In the genomic region with DNA sequence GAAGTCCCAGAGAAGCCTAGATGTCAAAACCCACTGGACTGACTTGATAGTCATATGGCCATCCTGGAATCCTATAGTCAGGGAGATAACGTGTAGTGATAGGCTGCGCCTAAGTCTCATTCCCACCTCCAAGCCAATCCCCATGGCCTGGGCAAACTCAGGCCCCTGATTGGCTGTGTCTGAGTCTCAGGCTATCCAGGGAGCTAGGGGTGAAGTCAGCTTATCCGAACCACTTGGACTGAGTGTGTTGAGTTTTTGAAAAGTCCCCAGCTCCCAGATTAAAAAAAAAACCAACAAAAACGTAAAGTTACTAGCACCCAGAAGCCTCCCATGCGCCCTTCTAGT, we compare ENCODE assay signal across 25 cellular contexts. TPM values are rescaled to one million over a fixed set of nuclear protein-coding genes. Genes with fewer than 3 reads are reported as not detected.
A peak's percentile ranks its signal among the peaks of the same experiment; 100 is the strongest.
DNase-seq lines count a peak whose midpoint lies in the region; ATAC-seq and TF ChIP-seq lines count a peak whose summit lies in the region.
"Had no signal": no experiment of that assay in that cellular context is flagged by ENCODE, and none has a peak within 500 bp of the region (broad histone marks: within the 10 kb centered on the region; RNA-seq: fewer than 3 reads in every experiment).

No MANE protein-coding gene starts in this region.

- no peak overlapping the region for H3K4me2 ChIP-seq in HCT116 (ENCODE audit: low read length)
- H3K4me2 ChIP-seq: hepatocyte had no signal

- H3K9me2 ChIP-seq in HCT116 (ENCODE audit: insufficient read depth): no peaks in the 10 kb centered on the region

- TF ChIP-seq RAD21 in HCT116 (IDR thresholded peaks at IDR 0.05; ENCODE audit: low read depth): no peak

- H3K36me3 Mint-ChIP-seq in activated naive CD4-positive, alpha-beta T cell treated with anti-CD3 and anti-CD28 coated beads, Interleukin-2, amount 10 ng/mL, durations not matched to agents 7 days and 5 days: peaks cover 70% of the 10 kb centered on the region
- H3K36me3 Mint-ChIP-seq in activated naive CD8-positive, alpha-beta T cell: peaks cover 9% of the 10 kb centered on the region
- peaks cover 6% of the 10 kb centered on the region for H3K36me3 Mint-ChIP-seq in natural killer cell treated with Interleukin-12 subunit alpha and Interleukin-12 subunit beta and Interleukin-15 and Interleukin-18, amount 100 ng/mL, for 72 hours

- intact Hi-C loops in HCT116 (cut with micrococcal nuclease): no loop called here

- peak; percentile 37; the same call in 1 of the 2 replicates for ATAC-seq in HCT116
- no peak for ATAC-seq in natural killer cell treated with Interleukin-12 subunit alpha and Interleukin-12 subunit beta and Interleukin-15 and Interleukin-18, amount 100 ng/mL, for 72 hours
- no peak for ATAC-seq in GM19324 (IDR thresholded peaks at IDR 0.05; ENCODE audit: low FRiP score, unreplicated experiment)

- no peaks in the 10 kb centered on the region for H3K79me2 ChIP-seq in HCT116 (ENCODE audit: insufficient read depth, low read length)
- H3K79me2 ChIP-seq: hepatocyte had no signal

- DNase-seq in activated naive CD4-positive, alpha-beta T cell treated with anti-CD3 and anti-CD28 coated beads, Interleukin-2, amount 10 ng/mL, durations not matched to agents 7 days and 5 days: no peak
- DNase-seq in activated naive CD4-positive, alpha-beta T cell treated with Interleukin-2 at 50 U/mL for 16 hours: no peak
- no peak for DNase-seq in HCT116 (ENCODE audit: low read depth, low spot score)
- DNase-seq in natural killer cell treated with Interleukin-12 subunit alpha and Interleukin-12 subunit beta and Interleukin-15 and Interleukin-18, amount 100 ng/mL, for 72 hours (ENCODE audit: low spot score): no peak
- no peak for DNase-seq in NCI-H1694 treated with DMSO at 0.1 percent for 48 hours (lab: John Stamatoyannopoulos, UW)
- DNase-seq in GM03348 (ENCODE audit: low spot score): no peak
- DNase-seq: activated CD4-positive, CD25-positive, alpha-beta regulatory T cell; activated CD8-positive, alpha-beta memory T cell treated with anti-CD3 and anti-CD28 coated beads, Interleukin-2, amount 50 U/mL, for 48 hours; activated naive CD4-positive, alpha-beta T cell treated with anti-CD3 and anti-CD28 coated beads, Interleukin-2, amount 50 U/mL, for 16 hours; brain microvascular endothelial cell; colonic mucosa; COR-L47; H9; mammary epithelial cell; NCI-H1417; NCI-H526; OCI-M1; ovary; SIG-M5; sigmoid colon; stimulated activated naive CD4-positive, alpha-beta T cell treated with Interleukin-2 at 50 U/mL for 16 hours; transverse colon had no signal

- no peak overlapping the region for H3K4me3 ChIP-seq in HCT116 (replicated peaks in 1 of 2; ENCODE audit: low read depth in 1 of 2, low read length in 2 of 2)
- H3K4me3 ChIP-seq: colonic mucosa, hepatocyte, ovary, sigmoid colon, transverse colon had no signal

- no peak overlapping the region for H2AFZ ChIP-seq in HCT116 (ENCODE audit: low read depth, low read length, poor library complexity, severe bottlenecking)
- H2AFZ ChIP-seq: hepatocyte had no signal

- no peak for TF ChIP-seq CTCF in HCT116 (IDR thresholded peaks at IDR 0.05 in 2 of 3, conservative IDR thresholded peaks at IDR 0.05 in 1 of 3; ENCODE audit: borderline replicate concordance in 1 of 3, insufficient read depth in 1 of 3, low read depth in 2 of 3, low read length in 2 of 3)

- CTCF ChIA-PET in activated naive CD4-positive, alpha-beta T cell treated with anti-CD3 and anti-CD28 coated beads, Interleukin-2, amount 10 ng/mL, durations not matched to agents 7 days and 5 days (lab: Charles Lee): interaction anchor here (0.7 to 1.7 kb wide), 5 partner anchors 8 to 76 kb away, joined by 3 to 6 read pairs (median 4); no protein-coding TSS in a partner anchor
- CTCF ChIA-PET in HCT116 (lab: Charles Lee): interaction anchor here (1.0 to 2.0 kb wide), 4 partner anchors 8 to 19 kb away, joined by 3 to 6 read pairs (median 4); no protein-coding TSS in a partner anchor

- BruUV-seq in HCT116 (replicated peaks; lab: Mats Ljungman, UMichigan): no TSS peak

- RAD21 ChIA-PET in HCT116 (lab: Charles Lee; ENCODE audit: low non-redundant PET in 1 of 2, low total read pairs in 2 of 2, uncharacterized antibody in 2 of 2, unreplicated experiment in 2 of 2): no interaction called here

- no peaks in the 10 kb centered on the region for H3K9me3 ChIP-seq in HCT116 (ENCODE audit: control insufficient read depth in 1 of 2, insufficient read depth in 1 of 2, low read depth in 1 of 2, low read length in 2 of 2)
- H3K9me3 ChIP-seq: colonic mucosa, ovary, sigmoid colon, transverse colon had no signal

- H3K27me3 Mint-ChIP-seq in activated naive CD4-positive, alpha-beta T cell treated with anti-CD3 and anti-CD28 coated beads, Interleukin-2, amount 10 ng/mL, durations not matched to agents 7 days and 5 days: no peaks in the 10 kb centered on the region
- H3K27me3 Mint-ChIP-seq in activated naive CD8-positive, alpha-beta T cell: no peaks in the 10 kb centered on the region
- no peaks in the 10 kb centered on the region for H3K27me3 Mint-ChIP-seq in natural killer cell treated with Interleukin-12 subunit alpha and Interleukin-12 subunit beta and Interleukin-15 and Interleukin-18, amount 100 ng/mL, for 72 hours

- peak overlapping the region; percentile 81 for H3K27ac Mint-ChIP-seq in activated naive CD4-positive, alpha-beta T cell treated with anti-CD3 and anti-CD28 coated beads, Interleukin-2, amount 10 ng/mL, durations not matched to agents 7 days and 5 days
- H3K27ac Mint-ChIP-seq in activated naive CD8-positive, alpha-beta T cell: peak overlapping the region; percentile 88
- peak overlapping the region; percentile 88 to 94 for H3K27ac Mint-ChIP-seq in natural killer cell treated with Interleukin-12 subunit alpha and Interleukin-12 subunit beta and Interleukin-15 and Interleukin-18, amount 100 ng/mL, for 72 hours
- H3K27ac Mint-ChIP-seq: H9 had no signal

- POLR2A ChIA-PET in HCT116 (lab: Charles Lee): no interaction called here

- H3K4me1 Mint-ChIP-seq in activated naive CD4-positive, alpha-beta T cell treated with anti-CD3 and anti-CD28 coated beads, Interleukin-2, amount 10 ng/mL, durations not matched to agents 7 days and 5 days: peaks cover 73% of the 10 kb centered on the region
- peaks cover 71% of the 10 kb centered on the region for H3K4me1 Mint-ChIP-seq in activated naive CD8-positive, alpha-beta T cell (ENCODE audit: low read depth)
- peaks cover 47 to 64% of the 10 kb centered on the region in 2 donors for H3K4me1 Mint-ChIP-seq in natural killer cell treated with Interleukin-12 subunit alpha and Interleukin-12 subunit beta and Interleukin-15 and Interleukin-18, amount 100 ng/mL, for 72 hours (ENCODE audit: low read depth in 2 of 2)

- H4K20me1 ChIP-seq in HCT116 (ENCODE audit: insufficient read depth): no peaks in the 10 kb centered on the region

- no peak overlapping the region for H3K27ac ChIP-seq in HCT116 (ENCODE audit: low read depth, low read length)
- H3K27ac ChIP-seq: brain microvascular endothelial cell, colonic mucosa, hepatocyte, ovary, sigmoid colon, transverse colon had no signal

- H3K4me3 Mint-ChIP-seq in activated naive CD4-positive, alpha-beta T cell treated with anti-CD3 and anti-CD28 coated beads, Interleukin-2, amount 10 ng/mL, durations not matched to agents 7 days and 5 days: no peak overlapping the region
- peak overlapping the region; percentile 35 for H3K4me3 Mint-ChIP-seq in activated naive CD8-positive, alpha-beta T cell
- peak overlapping the region; percentile 86 for H3K4me3 Mint-ChIP-seq in natural killer cell treated with Interleukin-12 subunit alpha and Interleukin-12 subunit beta and Interleukin-15 and Interleukin-18, amount 100 ng/mL, for 72 hours
- H3K4me3 Mint-ChIP-seq: H9 had no signal

- H3K36me3 ChIP-seq in HCT116 (ENCODE audit: control insufficient read depth in 1 of 2, insufficient read depth in 2 of 2, low read length in 2 of 2): no peaks in the 10 kb centered on the region
- H3K36me3 ChIP-seq: brain microvascular endothelial cell, colonic mucosa, ovary, sigmoid colon, transverse colon had no signal

- no peak overlapping the region for H3K9ac ChIP-seq in HCT116 (ENCODE audit: low read length)

- H3K9me3 Mint-ChIP-seq in activated naive CD4-positive, alpha-beta T cell treated with anti-CD3 and anti-CD28 coated beads, Interleukin-2, amount 10 ng/mL, durations not matched to agents 7 days and 5 days: peaks cover 8% of the 10 kb centered on the region
- H3K9me3 Mint-ChIP-seq in activated naive CD8-positive, alpha-beta T cell (ENCODE audit: low read depth): no peaks in the 10 kb centered on the region
- peaks cover 3% of the 10 kb centered on the region for H3K9me3 Mint-ChIP-seq in natural killer cell treated with Interleukin-12 subunit alpha and Interleukin-12 subunit beta and Interleukin-15 and Interleukin-18, amount 100 ng/mL, for 72 hours

- TF ChIP-seq POLR2A in HCT116 (IDR thresholded peaks at IDR 0.05; ENCODE audit: borderline replicate concordance, extremely low read depth, insufficient read depth, insufficient read length): no peak

- no peaks in the 10 kb centered on the region for H3K27me3 ChIP-seq in HCT116 (ENCODE audit: insufficient read depth, low read length)
- H3K27me3 ChIP-seq: brain microvascular endothelial cell, colonic mucosa, hepatocyte, ovary, sigmoid colon, transverse colon had no signal

- peaks cover 15 to 24% of the 10 kb centered on the region in 2 experiments for H3K4me1 ChIP-seq in HCT116 (ENCODE audit: control insufficient read depth in 1 of 2, insufficient read depth in 2 of 2, low read length in 2 of 2)
- H3K4me1 ChIP-seq: colonic mucosa, sigmoid colon, transverse colon had no signal

TF ChIP-seq in HCT116, 20 proteins besides CTCF, POLR2A, EP300 and RAD21 (continues in another document):
- no peak for TF ChIP-seq CEBPB (IDR thresholded peaks at IDR 0.05; ENCODE audit: low read depth)
- TF ChIP-seq, protein P1, sequence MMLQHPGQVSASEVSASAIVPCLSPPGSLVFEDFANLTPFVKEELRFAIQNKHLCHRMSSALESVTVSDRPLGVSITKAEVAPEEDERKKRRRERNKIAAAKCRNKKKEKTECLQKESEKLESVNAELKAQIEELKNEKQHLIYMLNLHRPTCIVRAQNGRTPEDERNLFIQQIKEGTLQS (IDR thresholded peaks at IDR 0.05): no peak

RNA-seq across cellular contexts. Expression of a gene that starts 51.6 kb away (rescaled TPM):
- 9.2 TPM for total RNA-seq in HCT116 (2021; ENCODE audit: unreplicated experiment)
- 5.5 and 6.1 TPM in 2 replicates for polyA plus RNA-seq in HCT116 (2012)
- 100 to 1,000 TPM; 273 to 444 TPM for total RNA-seq in natural killer cell treated with Interleukin-12 subunit alpha and Interleukin-12 subunit beta and Interleukin-15 and Interleukin-18, amount 100 ng/mL, for 72 hours

Comparison
In these comparisons a context has a peak if more than half of its experiments do, and no peak if none do; other contexts are left out.
1. RNA of a gene that starts 51.6 kb away (total RNA-seq): 273 to 444 TPM in natural killer cell treated with Interleukin-12 subunit alpha and Interleukin-12 subunit beta and Interleukin-15 and Interleukin-18, amount 100 ng/mL, for 72 hours; 9.2 TPM in HCT116 (single experiment); every median in the first group is over 10 times any median in the second.
2. Peak in every context shown above with its lines, with median percentiles within 50 percentile points of each other: H3K27ac Mint-ChIP-seq.